ENCODE assay signal across 1 cellular context in the genomic region with DNA sequence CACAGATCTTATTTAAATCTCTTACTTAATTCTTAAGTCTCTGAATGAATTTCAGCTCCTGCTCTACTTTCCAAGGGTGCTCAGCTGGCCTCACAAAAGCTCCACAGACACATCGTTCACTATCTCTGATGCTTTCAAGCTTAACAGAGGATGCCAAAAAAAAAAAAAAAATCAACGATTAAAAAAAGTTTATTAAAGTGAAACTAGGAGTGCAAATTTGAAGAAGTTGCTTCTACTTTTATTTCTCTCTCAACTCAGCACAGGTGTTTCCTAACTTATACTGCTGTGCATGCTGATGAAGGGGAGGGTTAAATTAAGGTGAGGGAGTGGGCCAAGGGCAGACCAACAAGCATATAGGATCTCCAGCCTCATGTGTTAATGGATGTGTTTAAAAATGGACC.
TF ChIP-seq lines count a peak whose summit lies in the region.

No MANE protein-coding gene starts in this region.

TF ChIP-seq in GM23338, 12 proteins besides CTCF, POLR2A, EP300 and RAD21 (continued from another document):
- TF ChIP-seq, protein P1, sequence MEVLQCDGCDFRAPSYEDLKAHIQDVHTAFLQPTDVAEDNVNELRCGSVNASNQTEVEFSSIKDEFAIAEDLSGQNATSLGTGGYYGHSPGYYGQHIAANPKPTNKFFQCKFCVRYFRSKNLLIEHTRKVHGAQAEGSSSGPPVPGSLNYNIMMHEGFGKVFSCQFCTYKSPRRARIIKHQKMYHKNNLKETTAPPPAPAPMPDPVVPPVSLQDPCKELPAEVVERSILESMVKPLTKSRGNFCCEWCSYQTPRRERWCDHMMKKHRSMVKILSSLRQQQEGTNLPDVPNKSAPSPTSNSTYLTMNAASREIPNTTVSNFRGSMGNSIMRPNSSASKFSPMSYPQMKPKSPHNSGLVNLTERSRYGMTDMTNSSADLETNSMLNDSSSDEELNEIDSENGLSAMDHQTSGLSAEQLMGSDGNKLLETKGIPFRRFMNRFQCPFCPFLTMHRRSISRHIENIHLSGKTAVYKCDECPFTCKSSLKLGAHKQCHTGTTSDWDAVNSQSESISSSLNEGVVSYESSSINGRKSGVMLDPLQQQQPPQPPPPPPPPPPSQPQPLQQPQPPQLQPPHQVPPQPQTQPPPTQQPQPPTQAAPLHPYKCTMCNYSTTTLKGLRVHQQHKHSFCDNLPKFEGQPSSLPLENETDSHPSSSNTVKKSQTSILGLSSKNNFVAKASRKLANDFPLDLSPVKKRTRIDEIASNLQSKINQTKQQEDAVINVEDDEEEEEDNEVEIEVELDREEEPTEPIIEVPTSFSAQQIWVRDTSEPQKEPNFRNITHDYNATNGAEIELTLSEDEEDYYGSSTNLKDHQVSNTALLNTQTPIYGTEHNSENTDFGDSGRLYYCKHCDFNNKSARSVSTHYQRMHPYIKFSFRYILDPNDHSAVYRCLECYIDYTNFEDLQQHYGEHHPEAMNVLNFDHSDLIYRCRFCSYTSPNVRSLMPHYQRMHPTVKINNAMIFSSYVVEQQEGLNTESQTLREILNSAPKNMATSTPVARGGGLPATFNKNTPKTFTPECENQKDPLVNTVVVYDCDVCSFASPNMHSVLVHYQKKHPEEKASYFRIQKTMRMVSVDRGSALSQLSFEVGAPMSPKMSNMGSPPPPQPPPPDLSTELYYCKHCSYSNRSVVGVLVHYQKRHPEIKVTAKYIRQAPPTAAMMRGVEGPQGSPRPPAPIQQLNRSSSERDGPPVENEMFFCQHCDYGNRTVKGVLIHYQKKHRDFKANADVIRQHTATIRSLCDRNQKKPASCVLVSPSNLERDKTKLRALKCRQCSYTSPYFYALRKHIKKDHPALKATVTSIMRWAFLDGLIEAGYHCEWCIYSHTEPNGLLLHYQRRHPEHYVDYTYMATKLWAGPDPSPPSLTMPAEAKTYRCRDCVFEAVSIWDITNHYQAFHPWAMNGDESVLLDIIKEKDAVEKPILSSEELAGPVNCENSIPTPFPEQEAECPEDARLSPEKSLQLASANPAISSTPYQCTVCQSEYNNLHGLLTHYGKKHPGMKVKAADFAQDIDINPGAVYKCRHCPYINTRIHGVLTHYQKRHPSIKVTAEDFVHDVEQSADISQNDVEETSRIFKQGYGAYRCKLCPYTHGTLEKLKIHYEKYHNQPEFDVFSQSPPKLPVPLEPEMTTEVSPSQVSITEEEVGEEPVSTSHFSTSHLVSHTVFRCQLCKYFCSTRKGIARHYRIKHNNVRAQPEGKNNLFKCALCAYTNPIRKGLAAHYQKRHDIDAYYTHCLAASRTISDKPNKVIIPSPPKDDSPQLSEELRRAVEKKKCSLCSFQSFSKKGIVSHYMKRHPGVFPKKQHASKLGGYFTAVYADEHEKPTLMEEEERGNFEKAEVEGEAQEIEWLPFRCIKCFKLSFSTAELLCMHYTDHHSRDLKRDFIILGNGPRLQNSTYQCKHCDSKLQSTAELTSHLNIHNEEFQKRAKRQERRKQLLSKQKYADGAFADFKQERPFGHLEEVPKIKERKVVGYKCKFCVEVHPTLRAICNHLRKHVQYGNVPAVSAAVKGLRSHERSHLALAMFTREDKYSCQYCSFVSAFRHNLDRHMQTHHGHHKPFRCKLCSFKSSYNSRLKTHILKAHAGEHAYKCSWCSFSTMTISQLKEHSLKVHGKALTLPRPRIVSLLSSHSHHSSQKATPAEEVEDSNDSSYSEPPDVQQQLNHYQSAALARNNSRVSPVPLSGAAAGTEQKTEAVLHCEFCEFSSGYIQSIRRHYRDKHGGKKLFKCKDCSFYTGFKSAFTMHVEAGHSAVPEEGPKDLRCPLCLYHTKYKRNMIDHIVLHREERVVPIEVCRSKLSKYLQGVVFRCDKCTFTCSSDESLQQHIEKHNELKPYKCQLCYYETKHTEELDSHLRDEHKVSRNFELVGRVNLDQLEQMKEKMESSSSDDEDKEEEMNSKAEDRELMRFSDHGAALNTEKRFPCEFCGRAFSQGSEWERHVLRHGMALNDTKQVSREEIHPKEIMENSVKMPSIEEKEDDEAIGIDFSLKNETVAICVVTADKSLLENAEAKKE (CRISPR knock-in tag; IDR thresholded peaks at IDR 0.05) = no peak
- no peak for TF ChIP-seq ZNF331 (CRISPR knock-in tag; IDR thresholded peaks at IDR 0.05; ENCODE audit: low read depth)
- TF ChIP-seq EZH2 (IDR thresholded peaks at IDR 0.05; ENCODE audit: low read depth, unreplicated experiment) = no peak
- TF ChIP-seq POLR2AphosphoS5 (IDR thresholded peaks at IDR 0.05; ENCODE audit: low read depth) = no peak
- TF ChIP-seq JUNB (IDR thresholded peaks at IDR 0.05; ENCODE audit: unreplicated experiment) = no peak
- TF ChIP-seq CREB1 (CRISPR knock-in tag; IDR thresholded peaks at IDR 0.05; ENCODE audit: low read depth) = no peak
- TF ChIP-seq ZNF114 (CRISPR knock-in tag; IDR thresholded peaks at IDR 0.05) = no peak
- TF ChIP-seq, protein P2, sequence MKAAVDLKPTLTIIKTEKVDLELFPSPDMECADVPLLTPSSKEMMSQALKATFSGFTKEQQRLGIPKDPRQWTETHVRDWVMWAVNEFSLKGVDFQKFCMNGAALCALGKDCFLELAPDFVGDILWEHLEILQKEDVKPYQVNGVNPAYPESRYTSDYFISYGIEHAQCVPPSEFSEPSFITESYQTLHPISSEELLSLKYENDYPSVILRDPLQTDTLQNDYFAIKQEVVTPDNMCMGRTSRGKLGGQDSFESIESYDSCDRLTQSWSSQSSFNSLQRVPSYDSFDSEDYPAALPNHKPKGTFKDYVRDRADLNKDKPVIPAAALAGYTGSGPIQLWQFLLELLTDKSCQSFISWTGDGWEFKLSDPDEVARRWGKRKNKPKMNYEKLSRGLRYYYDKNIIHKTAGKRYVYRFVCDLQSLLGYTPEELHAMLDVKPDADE (IDR thresholded peaks at IDR 0.05) = no peak
